ENCODE assay signal across 9 cellular contexts in genomic region chr6:121436172-121436965, GRCh38. TPM values are rescaled to one million over a fixed set of nuclear protein-coding genes. Genes with fewer than 3 reads are reported as not detected.
DNase-seq lines count a peak whose midpoint lies in the region; ATAC-seq, FAIRE-seq and TF ChIP-seq lines count a peak whose summit lies in the region.
"Had no signal": no experiment of that assay in that cellular context is flagged by ENCODE, and none has a peak within 500 bp of the region (broad histone marks: within the 10 kb centered on the region; RNA-seq: fewer than 3 reads in every experiment).

No MANE protein-coding gene starts in this region.

- CTCF ChIA-PET in HepG2 (lab: Yijun Ruan, JAX; ENCODE audit: low intra/inter-chr PET ratio, low total read pairs) = no interaction called here

- TF ChIP-seq RAD21 in liver (IDR thresholded peaks at IDR 0.05) = no peak
- no peak for TF ChIP-seq RAD21 in HepG2 (CRISPR knock-in tag; IDR thresholded peaks at IDR 0.05)

- H4K8ac ChIP-seq in mesendoderm (ENCODE audit: low read depth, low read length) = peak overlapping the region; percentile 56

- ATAC-seq in HepG2 (no peak), GM18873 (IDR thresholded peaks at IDR 0.05; ENCODE audit: low FRiP score, unreplicated experiment) (no peak), HG02610 (IDR thresholded peaks at IDR 0.05; ENCODE audit: unreplicated experiment) (no peak)

- H2AFZ ChIP-seq in HepG2 (ENCODE audit: low read length) = no peak overlapping the region

- H3K27me3 ChIP-seq in liver (ENCODE audit: control insufficient read depth in 4 of 4, insufficient read depth in 4 of 4, low read length in 3 of 4) = peaks cover 0 to 12% (median 2%) of the 10 kb centered on the region in 4 donors
- H3K27me3 ChIP-seq in HepG2 (ENCODE audit: control insufficient read depth in 1 of 2, insufficient read depth in 2 of 2, low read length in 2 of 2) = peaks cover 0 to 25% of the 10 kb centered on the region in 2 experiments; a peak in 3 of 5 replicates
- H3K27me3 ChIP-seq in mesendoderm (ENCODE audit: insufficient read depth, low read length, poor library complexity) = no peaks in the 10 kb centered on the region
- no peaks in the 10 kb centered on the region for H3K27me3 ChIP-seq in uterus

- TF ChIP-seq POLR2A in HepG2 (IDR thresholded peaks at IDR 0.05; ENCODE audit: insufficient read depth in 1 of 2, low read depth in 2 of 2, low read length in 2 of 2) = no peak
- TF ChIP-seq POLR2A in uterus (IDR thresholded peaks at IDR 0.05) = no peak

- POLR2A ChIA-PET in HepG2 (lab: Yijun Ruan, JAX) = no interaction called here

- H3K4me1 ChIP-seq in liver (ENCODE audit: control insufficient read depth in 4 of 4, insufficient read depth in 4 of 4, low read length in 3 of 4) = peaks cover 3 to 17% (median 10%) of the 10 kb centered on the region in 4 donors
- H3K4me1 ChIP-seq in HepG2 (ENCODE audit: insufficient read depth, low read length) = no peaks in the 10 kb centered on the region
- peaks cover 5% of the 10 kb centered on the region for H3K4me1 ChIP-seq in mesendoderm (ENCODE audit: control insufficient read depth, low read depth, low read length)
- no peaks in the 10 kb centered on the region for H3K4me1 ChIP-seq in uterus

- H3K56ac ChIP-seq in mesendoderm (ENCODE audit: low read length) = peak overlapping the region; percentile 97

- H3K9me3 ChIP-seq in liver (ENCODE audit: control insufficient read depth in 4 of 4, low read length in 3 of 4) (no peaks in the 10 kb centered on the region), HepG2 (ENCODE audit: low read length) (no peaks in the 10 kb centered on the region), uterus (no peaks in the 10 kb centered on the region)

- no peak overlapping the region for H3K23ac ChIP-seq in mesendoderm (ENCODE audit: low read length)

- H3K4ac ChIP-seq in mesendoderm (ENCODE audit: low read depth, low read length) = peak overlapping the region; percentile 85

- WGBS in liver = 5% methylated on average over 22 of the region's 22 CpGs
- 10% methylated on average over 22 of the region's 22 CpGs for WGBS in HepG2 (ENCODE audit: low lambda C conversion rate)
- WGBS in mesendoderm (ENCODE audit: extremely low coverage, insufficient coverage, low lambda C conversion rate) = no CpG with 5 or more reads among the region's 22 CpGs

- H3K4me3 ChIP-seq in liver (ENCODE audit: low read depth in 1 of 3, low read length in 3 of 3) (peak overlapping the region; percentile 36 to 62 (median 59)), HepG2 (replicated peaks in 1 of 3; ENCODE audit: insufficient read depth in 1 of 3, low read depth in 2 of 3, low read length in 3 of 3) (no peak overlapping the region), choroid plexus epithelial cell (ENCODE audit: low read depth, low read length) (peak overlapping the region; percentile 80), mesendoderm (ENCODE audit: low read length) (peak overlapping the region; percentile 94), uterus (peak overlapping the region; percentile 66 to 72)

- H3K18ac ChIP-seq in mesendoderm (ENCODE audit: low read length) = peak overlapping the region; percentile 91

- TF ChIP-seq CTCF in liver (IDR thresholded peaks at IDR 0.05; ENCODE audit: low read depth, low read length, missing input control) (no peak), HepG2 (CRISPR knock-in tag; IDR thresholded peaks at IDR 0.05) (no peak), choroid plexus epithelial cell (conservative IDR thresholded peaks at IDR 0.05; ENCODE audit: low read depth, low read length) (no peak), uterus (IDR thresholded peaks at IDR 0.05) (no peak)

- H2AK5ac ChIP-seq in mesendoderm (ENCODE audit: low read length) = no peak overlapping the region

- no TSS peak for BruUV-seq in HepG2 (replicated peaks; lab: Mats Ljungman, UMichigan)

- H2BK5ac ChIP-seq in mesendoderm (ENCODE audit: low read length) = peak overlapping the region; percentile 87

- H3K9ac ChIP-seq in liver (ENCODE audit: low read depth in 1 of 2, low read length in 2 of 2) (peak overlapping the region; percentile 12 to 19), HepG2 (ENCODE audit: insufficient read depth, low read depth, low read length) (no peak overlapping the region), mesendoderm (ENCODE audit: low read length) (peak overlapping the region; percentile 98)

- H2BK15ac ChIP-seq in mesendoderm (replicated peaks; ENCODE audit: low read depth) = no peak overlapping the region

- H4K20me1 ChIP-seq in HepG2 (ENCODE audit: insufficient read depth, low read length) = no peaks in the 10 kb centered on the region

- no peaks in the 10 kb centered on the region for H3K79me2 ChIP-seq in HepG2 (ENCODE audit: insufficient read depth, low read length)
- peaks cover 56% of the 10 kb centered on the region for H3K79me2 ChIP-seq in mesendoderm (ENCODE audit: control insufficient read depth, insufficient read depth, low read length)

- peak overlapping the region; percentile 64 for H2BK120ac ChIP-seq in mesendoderm (ENCODE audit: low read depth, low read length)

- H3K79me1 ChIP-seq in mesendoderm (ENCODE audit: low read length) = no peaks in the 10 kb centered on the region

- no peak for DNase-seq in HepG2 (ENCODE audit: low spot score)
- no peak for DNase-seq in choroid plexus epithelial cell (ENCODE audit: low read depth)
- DNase-seq in mesendoderm = no peak
- DNase-seq in uterus = peak in 1 of 2 donors; percentile 29
- no peak for DNase-seq in stimulated activated naive CD4-positive, alpha-beta T cell treated with Interleukin-2 at 50 U/mL for 16 hours (lab: John Stamatoyannopoulos, UW)
- DNase-seq: SHP77 had no signal

- in situ Hi-C loops in HepG2 (cut with HindIII; ENCODE audit: extremely low pct_ligation_motif_present, low pct_unique_long_range_greater_than_20kb) = loop anchor here (10.0 kb wide), 1 partner anchor 408 kb away; no protein-coding TSS in a partner anchor

- H3K27ac ChIP-seq in liver (ENCODE audit: low read depth in 1 of 2, low read length in 2 of 2) = no peak overlapping the region
- no peak overlapping the region for H3K27ac ChIP-seq in HepG2 (ENCODE audit: extremely low read length, insufficient read depth, low read length)
- peak overlapping the region; percentile 96 for H3K27ac ChIP-seq in mesendoderm (ENCODE audit: low read depth, low read length)
- peak overlapping the region; percentile 84 to 95 for H3K27ac ChIP-seq in uterus

- H3K4me2 ChIP-seq in HepG2 (ENCODE audit: low read depth, low read length) (no peak overlapping the region), mesendoderm (ENCODE audit: low read length) (peak overlapping the region; percentile 22)

- no peak overlapping the region for H4K5ac ChIP-seq in mesendoderm (ENCODE audit: low read length)

- TF ChIP-seq EP300 in HepG2 (IDR thresholded peaks at IDR 0.05; ENCODE audit: low read depth in 2 of 2, low read length in 2 of 2) (no peak), HepG2 (CRISPR knock-in tag; IDR thresholded peaks at IDR 0.05; ENCODE audit: borderline replicate concordance) (no peak)

- H3K36me3 ChIP-seq in liver (ENCODE audit: control insufficient read depth in 4 of 4, insufficient read depth in 3 of 4, low read depth in 1 of 4, low read length in 3 of 4) (no peaks in the 10 kb centered on the region), HepG2 (replicated peaks in 1 of 2; ENCODE audit: control insufficient read depth in 1 of 2, insufficient read depth in 2 of 2, low read length in 2 of 2) (no peaks in the 10 kb centered on the region), mesendoderm (ENCODE audit: control insufficient read depth, insufficient read depth, low read length) (no peaks in the 10 kb centered on the region), uterus (no peaks in the 10 kb centered on the region)

- FAIRE-seq in HepG2 (lab: Jason Lieb, UNC) = no peak

- intact Hi-C loops in HepG2 (cut with micrococcal nuclease; ENCODE audit: unreplicated experiment) = no loop called here
- intact Hi-C loops in uterus (cut with DNase I; ENCODE audit: low total_unique reads) = loop anchor here (10.0 kb wide), 1 partner anchor 408 kb away; no protein-coding TSS in a partner anchor

TF ChIP-seq in liver, 16 proteins besides CTCF, POLR2A, EP300 and RAD21 (continues in another document):
- TF ChIP-seq HNF4G (IDR thresholded peaks at IDR 0.05) = no peak

RNA-seq across cellular contexts. Expression of gene GJA1, which starts 0.9 kb away (rescaled TPM):
- total RNA-seq in liver (1 to 10 TPM; 2.3 to 2.8 TPM), HepG2 (2016; rRNA removed; fragmentation: Illumina TruSeq; extraction: Trizol) (not detected in 2 replicates), uterus (100 to 1,000 TPM in 1 of 4 donors, 10 to 100 TPM in 3; 41.5 to 260 (median 54.3) TPM)
- polyA plus RNA-seq in liver (1 to 10 TPM in 1 of 2 donors, under 1 TPM in 1; 0.32 to 1.5 TPM), HepG2 (2011; rRNA removed) (0.03 TPM in 1 of 2 replicates, not detected in the other)
- total RNA-seq in HepG2 (2016; cell fraction: cytosol; rRNA removed; fragmentation: Illumina TruSeq; extraction: Trizol; ENCODE audit: low read depth) = not detected in 2 replicates
- not detected in 2 replicates for total RNA-seq in HepG2 (2016; cell fraction: insoluble cytoplasmic fraction; rRNA removed; fragmentation: Illumina TruSeq; extraction: Trizol)
- total RNA-seq in HepG2 (2016; cell fraction: membrane; rRNA removed; fragmentation: Illumina TruSeq; extraction: Trizol) = not detected in 2 replicates
- not detected in 2 replicates for total RNA-seq in HepG2 (2016; cell fraction: nucleus; rRNA removed; fragmentation: Illumina TruSeq; extraction: Trizol)
- not detected in 2 replicates for polyA plus RNA-seq in HepG2 (2011; cell fraction: cytosol; rRNA removed)
- polyA plus RNA-seq in HepG2 (2011; cell fraction: nucleus; rRNA removed) = 0.03 and 0.08 TPM in 2 replicates
- polyA plus RNA-seq in HepG2 (2012) = not detected in 2 replicates
- polyA plus RNA-seq in HepG2 (2016; cell fraction: cytosol; fragmentation: Illumina TruSeq; extraction: Trizol; ENCODE audit: low read depth) = not detected in 2 replicates
- not detected in 2 replicates for polyA plus RNA-seq in HepG2 (2016; cell fraction: insoluble cytoplasmic fraction; fragmentation: Illumina TruSeq; extraction: Trizol; ENCODE audit: low read depth)
- polyA plus RNA-seq in HepG2 (2016; cell fraction: membrane; fragmentation: Illumina TruSeq; extraction: Trizol; ENCODE audit: low read depth) = not detected in 2 replicates
- polyA plus RNA-seq in HepG2 (2016; cell fraction: nucleus; fragmentation: Illumina TruSeq; extraction: Trizol; ENCODE audit: insufficient read depth, low read depth) = not detected in 2 replicates
- polyA minus RNA-seq in HepG2 (2011; rRNA and poly(A)+ RNA removed; ENCODE audit: low replicate concordance) = not detected in 2 replicates
- polyA minus RNA-seq in HepG2 (2011; cell fraction: cytosol; rRNA and poly(A)+ RNA removed) = not detected in 2 replicates
- not detected in 2 replicates for polyA minus RNA-seq in HepG2 (2011; cell fraction: nucleus; rRNA and poly(A)+ RNA removed)
- 921 TPM for polyA plus RNA-seq in mesendoderm (2013, experiment 1 of 2)
- polyA plus RNA-seq in mesendoderm (2013, experiment 2 of 2) = 892 TPM

Comparison
In these comparisons a context has a peak if more than half of its experiments do, and no peak if none do; other contexts are left out.
1. H3K4me3 ChIP-seq: peak in liver (3 of 3), choroid plexus epithelial cell (single experiment), mesendoderm (single experiment) and uterus (2 of 2); none in HepG2 (0 of 3).
2. H3K27ac ChIP-seq: peak in mesendoderm (single experiment) and uterus (2 of 2); none in liver (0 of 2) and HepG2 (single experiment).
3. RNA of gene GJA1, which starts 0.9 kb away (total RNA-seq): 41.5 to 260 TPM in uterus; 2.3 to 2.8 TPM in liver and not detected in HepG2; every median in the first group is over 10 times any median in the second.